8 cellular contexts compared by ENCODE assay signal in genomic region chr19:2888739-2889224, GRCh38. TPM values are rescaled to one million over a fixed set of nuclear protein-coding genes. Genes with fewer than 3 reads are reported as not detected.
DNase-seq lines count a peak whose midpoint lies in the region; ATAC-seq and TF ChIP-seq lines count a peak whose summit lies in the region.

No MANE protein-coding gene starts in this region.

- H3K4me3 ChIP-seq in NB4 (ENCODE audit: low read depth, low read length) (peak overlapping the region; percentile 34), fibroblast of the aortic adventitia (ENCODE audit: low read depth, low read length) (peak overlapping the region; percentile 33)

- ATAC-seq in HG02678 (IDR thresholded peaks at IDR 0.05; ENCODE audit: unreplicated experiment) (no peak), HG02885 (IDR thresholded peaks at IDR 0.05; ENCODE audit: poor library complexity, unreplicated experiment) (no peak), HG02938 (IDR thresholded peaks at IDR 0.05; ENCODE audit: unreplicated experiment) (no peak)

- TF ChIP-seq CTCF in NB4 (IDR thresholded peaks at IDR 0.05; ENCODE audit: low read depth, low read length) (no peak), fibroblast of the aortic adventitia (IDR thresholded peaks at IDR 0.05; ENCODE audit: insufficient read depth, low read length) (no peak)

- no peak for TF ChIP-seq POLR2A in NB4 (IDR thresholded peaks at IDR 0.05; ENCODE audit: extremely low read depth, insufficient read length)

- DNase-seq in NB4 (ENCODE audit: low read depth) (peak; percentile 82), fibroblast of the aortic adventitia (ENCODE audit: low read depth) (peak; percentile 4), DMS79 treated with DMSO at 0.1 percent for 48 hours (lab: John Stamatoyannopoulos, UW) (no peak)
- DNase-seq in activated CD4-positive, alpha-beta T cell treated with anti-CD3 and anti-CD28 coated beads for 48 hours: peak; percentile 77
- DNase-seq in stimulated activated CD8-positive, alpha-beta memory T cell treated with anti-CD3 and anti-CD28 coated beads, Interleukin-7, amount 100 ng/mL, for 24 hours (ENCODE audit: low read depth): peak; percentile 8

RNA-seq across cellular contexts. Expression of gene ZNF57, which starts 11.9 kb away (rescaled TPM):
- 3.4 and 4.8 TPM in 2 replicates for total RNA-seq in fibroblast of the aortic adventitia (ENCODE audit: low replicate concordance)

RNA-seq across cellular contexts. Expression of gene ZNF556, which starts 21.6 kb away (rescaled TPM):
- 0.08 TPM in 1 of 2 replicates, not detected in the other for total RNA-seq in fibroblast of the aortic adventitia (ENCODE audit: low replicate concordance)

RNA-seq across cellular contexts. Expression of gene ZNF555, which starts 47.5 kb away (rescaled TPM):
- 5.9 and 7.0 TPM in 2 replicates for total RNA-seq in fibroblast of the aortic adventitia (ENCODE audit: low replicate concordance)

RNA-seq across cellular contexts. Expression of gene ZNF77, which starts 56.0 kb away (rescaled TPM):
- total RNA-seq in fibroblast of the aortic adventitia (ENCODE audit: low replicate concordance): 5.5 and 7.8 TPM in 2 replicates
